In genomic region chr1:229170274-229170673, GRCh38 we compare ENCODE assay signal across 1 cellular context.
TF ChIP-seq lines count a peak whose summit lies in the region.

No MANE protein-coding gene starts in this region.

TF ChIP-seq in HepG2, 621 proteins besides CTCF, POLR2A, EP300 and RAD21 (continued from another document):
- no peak for TF ChIP-seq ZNF580 (CRISPR knock-in tag; IDR thresholded peaks at IDR 0.05; ENCODE audit: borderline replicate concordance, low read depth)
